In the genomic region with DNA sequence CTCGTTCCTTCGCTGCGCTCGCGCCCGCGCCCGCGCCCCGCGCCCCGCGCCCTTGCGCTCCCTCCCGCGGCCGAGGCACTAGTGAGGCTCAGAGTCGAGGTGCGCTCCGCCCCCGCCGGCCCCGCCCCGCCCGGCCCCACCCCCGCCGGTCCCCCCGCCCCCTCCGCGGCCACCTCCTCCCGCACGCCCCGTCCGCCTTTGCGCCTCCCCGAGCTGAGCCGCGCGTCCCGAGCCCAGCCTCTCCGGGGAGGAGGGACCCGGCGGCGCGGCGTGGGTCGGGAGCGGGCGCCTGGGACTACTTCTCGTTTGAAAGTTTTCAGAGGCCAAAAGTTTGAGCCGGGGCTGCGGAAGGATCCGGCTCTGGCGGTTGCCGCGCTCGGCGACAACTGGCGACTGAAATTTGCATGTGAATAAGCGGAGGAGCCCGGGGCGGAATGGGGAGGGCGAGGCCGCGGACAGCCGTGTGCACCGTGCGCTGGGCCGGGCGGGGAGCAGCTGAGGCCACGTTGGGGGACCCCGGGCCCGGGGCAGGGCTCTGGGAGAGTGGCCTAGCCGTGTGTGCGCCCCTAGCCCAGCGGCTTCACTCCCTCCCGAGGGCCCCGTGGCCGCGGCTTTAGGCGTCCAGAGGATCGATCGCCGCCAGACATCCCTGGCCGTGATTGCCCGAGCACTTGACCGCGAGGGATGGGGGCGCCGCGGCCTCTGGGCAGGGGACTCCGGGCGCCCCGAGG, we compare ENCODE assay signal across 8 cellular contexts. TPM values are rescaled to one million over a fixed set of nuclear protein-coding genes. Genes with fewer than 3 reads are reported as not detected.
DNase-seq lines count a peak whose midpoint lies in the region; ATAC-seq and TF ChIP-seq lines count a peak whose summit lies in the region.

A gene (minus strand): TSS at position 83 of the 731 bp plus-strand sequence. CDS start 262 bp downstream, outside the sequence.

- H3K4me1 ChIP-seq in endodermal cell (ENCODE audit: control insufficient read depth, insufficient read depth, low read length), result peaks cover 5% of the 10 kb centered on the region
- peaks cover 34% of the 10 kb centered on the region for H3K4me1 ChIP-seq in mesodermal cell (ENCODE audit: control insufficient read depth, insufficient read depth, low read length, poor library complexity, severe bottlenecking)

- peaks cover 16% of the 10 kb centered on the region for H3K27me3 ChIP-seq in endodermal cell (ENCODE audit: control insufficient read depth, insufficient read depth, low read length, poor library complexity, severe bottlenecking)

- ATAC-seq in GM18867 (IDR thresholded peaks at IDR 0.05; ENCODE audit: unreplicated experiment) (peak; percentile 69), HG03097 (IDR thresholded peaks at IDR 0.05; ENCODE audit: low FRiP score, unreplicated experiment) (peak; percentile 54)

- H3K27me3 Mint-ChIP-seq in endodermal cell (ENCODE audit: insufficient read depth), result peaks cover 7% of the 10 kb centered on the region

- 0% methylated on average over 32 to 94 of the region's 94 CpGs for WGBS in endodermal cell (ENCODE audit: insufficient coverage in 1 of 2, insufficient read length in 1 of 2), 2 experiments
- WGBS in mesodermal cell (ENCODE audit: insufficient coverage in 2 of 2), 2 experiments, result 0 to 1% methylated on average over 51 to 55 of the region's 94 CpGs

- peak; percentile 69 for DNase-seq in AG09309 (ENCODE audit: low read depth)
- peak; percentile 78 for DNase-seq in NCI-H774 (lab: John Stamatoyannopoulos, UW)
- peak; percentile 71 to 83 (median 73) for DNase-seq in activated CD8-positive, alpha-beta memory T cell treated with anti-CD3 and anti-CD28 coated beads for 48 hours (ENCODE audit: low read depth in 2 of 3, low spot score in 2 of 3)
- peak; percentile 94 for DNase-seq in endodermal cell
- DNase-seq in stimulated activated CD8-positive, alpha-beta memory T cell treated with anti-CD3 and anti-CD28 coated beads, Interleukin-15, amount 100 ng/mL, for 4 hours (ENCODE audit: low read depth in 2 of 2), result peak; percentile 79 to 82

- no peaks in the 10 kb centered on the region for H3K9me3 Mint-ChIP-seq in endodermal cell

- no peaks in the 10 kb centered on the region for H3K36me3 Mint-ChIP-seq in endodermal cell (ENCODE audit: low read depth)

- H3K27ac Mint-ChIP-seq in endodermal cell, result no peak within 1 kb of the TSS

- H3K4me1 Mint-ChIP-seq in endodermal cell, result peaks cover 9% of the 10 kb centered on the region

- H3K36me3 ChIP-seq in endodermal cell (ENCODE audit: control insufficient read depth, insufficient read depth, low read length), result no peaks in the 10 kb centered on the region
- peaks cover 30% of the 10 kb centered on the region for H3K36me3 ChIP-seq in mesodermal cell (ENCODE audit: control insufficient read depth, insufficient read depth, low read length)

- H3K4me3 ChIP-seq in AG09309 (ENCODE audit: control insufficient read depth, low read depth, low read length) (peak within 1 kb of the TSS; percentile 80), endodermal cell (ENCODE audit: low read length) (peak within 1 kb of the TSS; percentile 81), mesodermal cell (ENCODE audit: extremely low read depth, insufficient read depth, low read length, poor library complexity, severe bottlenecking) (peak within 1 kb of the TSS; percentile 92)

- H3K9me3 ChIP-seq in endodermal cell (ENCODE audit: control insufficient read depth, low read length) (no peaks in the 10 kb centered on the region), mesodermal cell (ENCODE audit: control insufficient read depth, low read length) (no peaks in the 10 kb centered on the region)

- H3K27ac ChIP-seq in endodermal cell (ENCODE audit: low read depth, low read length) (peak within 1 kb of the TSS; percentile 96), mesodermal cell (ENCODE audit: low read depth, low read length, severe bottlenecking) (peak within 1 kb of the TSS; percentile 86)

- H3K4me3 Mint-ChIP-seq in endodermal cell, result peak within 1 kb of the TSS; percentile 64

- peak within 1 kb of the TSS; percentile 49 for H3K9ac ChIP-seq in endodermal cell (ENCODE audit: extremely low read depth, low read length, poor library complexity, severe bottlenecking)

- TF ChIP-seq CTCF in AG09309 (IDR thresholded peaks at IDR 0.05; ENCODE audit: control insufficient read depth, insufficient read depth, low read depth, low read length, missing control alignments), result peak; percentile 17
- TF ChIP-seq CTCF in endodermal cell (conservative IDR thresholded peaks at IDR 0.05), result no peak

RNA-seq across cellular contexts. Expression of the gene that starts here (rescaled TPM):
- 10 to 100 TPM; 23.4 to 24.2 TPM for total RNA-seq in endodermal cell
- polyA plus RNA-seq in endodermal cell (2013, experiment 1 of 2), result 72.4 TPM
- 68.2 TPM for polyA plus RNA-seq in endodermal cell (2013, experiment 2 of 2)
- 65.5 TPM for polyA plus RNA-seq in mesodermal cell (2013, experiment 1 of 2)
- 44.0 TPM for polyA plus RNA-seq in mesodermal cell (2013, experiment 2 of 2)

Comparison
In these comparisons a context has a peak if more than half of its experiments do, and no peak if none do; other contexts are left out.
1. Peak in every context shown above with its lines: DNase-seq, ATAC-seq, H3K4me3 ChIP-seq and H3K27ac ChIP-seq.